ENCODE assay signal across 2 cellular contexts in the genomic region with DNA sequence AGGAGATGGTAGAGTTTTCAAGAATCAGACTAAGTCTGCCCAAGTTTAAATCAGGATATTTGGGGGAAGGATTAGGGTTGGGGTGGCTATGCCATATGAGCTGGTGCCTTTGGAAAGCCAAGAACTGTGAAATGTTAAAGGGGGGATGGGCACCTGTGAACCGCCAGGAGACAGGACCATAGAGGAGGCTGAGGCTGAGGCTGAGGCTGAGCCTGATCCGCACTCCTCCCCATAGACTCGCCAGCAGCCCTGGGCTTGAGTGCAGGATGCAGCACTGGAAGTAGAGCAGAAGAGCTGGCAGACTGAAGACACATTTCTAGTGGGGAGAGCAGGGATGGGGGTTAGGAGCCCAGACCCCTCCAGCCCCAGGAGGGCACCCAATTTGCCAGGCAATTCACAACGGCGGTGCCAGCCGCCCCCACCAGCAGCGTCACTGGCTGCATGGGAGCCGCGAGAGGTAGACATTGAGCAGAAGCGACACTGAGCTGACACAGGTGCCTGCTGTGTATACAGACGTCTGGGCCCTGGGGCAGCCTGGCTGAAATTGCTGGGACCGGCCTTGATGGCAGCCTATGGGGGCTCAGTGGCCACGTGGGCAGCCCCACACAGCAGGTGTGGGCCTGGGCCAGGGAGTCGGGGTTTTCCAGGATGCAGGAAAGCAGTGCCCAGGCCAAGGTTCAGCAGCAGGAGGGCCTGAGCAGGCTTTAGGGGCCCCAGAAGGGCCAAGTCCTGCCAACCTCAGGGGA.
TF ChIP-seq lines count a peak whose summit lies in the region.

No MANE protein-coding gene starts in this region.

TF ChIP-seq in HepG2, 621 proteins besides CTCF, POLR2A, EP300 and RAD21:
- TF ChIP-seq HNRNPL (IDR thresholded peaks at IDR 0.05; ENCODE audit: low read depth, low read length) = 0 out of 2 replicates have a peak, but pooled peaks have one; percentile 17
- TF ChIP-seq, protein P1, sequence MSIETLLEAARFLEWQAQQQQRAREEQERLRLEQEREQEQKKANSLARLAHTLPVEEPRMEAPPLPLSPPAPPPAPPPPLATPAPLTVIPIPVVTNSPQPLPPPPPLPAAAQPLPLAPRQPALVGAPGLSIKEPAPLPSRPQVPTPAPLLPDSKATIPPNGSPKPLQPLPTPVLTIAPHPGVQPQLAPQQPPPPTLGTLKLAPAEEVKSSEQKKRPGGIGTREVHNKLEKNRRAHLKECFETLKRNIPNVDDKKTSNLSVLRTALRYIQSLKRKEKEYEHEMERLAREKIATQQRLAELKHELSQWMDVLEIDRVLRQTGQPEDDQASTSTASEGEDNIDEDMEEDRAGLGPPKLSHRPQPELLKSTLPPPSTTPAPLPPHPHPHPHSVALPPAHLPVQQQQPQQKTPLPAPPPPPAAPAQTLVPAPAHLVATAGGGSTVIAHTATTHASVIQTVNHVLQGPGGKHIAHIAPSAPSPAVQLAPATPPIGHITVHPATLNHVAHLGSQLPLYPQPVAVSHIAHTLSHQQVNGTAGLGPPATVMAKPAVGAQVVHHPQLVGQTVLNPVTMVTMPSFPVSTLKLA (IDR thresholded peaks at IDR 0.05) = peak; percentile 43; the same call in 1 of the 2 replicates
- TF ChIP-seq, protein P2, sequence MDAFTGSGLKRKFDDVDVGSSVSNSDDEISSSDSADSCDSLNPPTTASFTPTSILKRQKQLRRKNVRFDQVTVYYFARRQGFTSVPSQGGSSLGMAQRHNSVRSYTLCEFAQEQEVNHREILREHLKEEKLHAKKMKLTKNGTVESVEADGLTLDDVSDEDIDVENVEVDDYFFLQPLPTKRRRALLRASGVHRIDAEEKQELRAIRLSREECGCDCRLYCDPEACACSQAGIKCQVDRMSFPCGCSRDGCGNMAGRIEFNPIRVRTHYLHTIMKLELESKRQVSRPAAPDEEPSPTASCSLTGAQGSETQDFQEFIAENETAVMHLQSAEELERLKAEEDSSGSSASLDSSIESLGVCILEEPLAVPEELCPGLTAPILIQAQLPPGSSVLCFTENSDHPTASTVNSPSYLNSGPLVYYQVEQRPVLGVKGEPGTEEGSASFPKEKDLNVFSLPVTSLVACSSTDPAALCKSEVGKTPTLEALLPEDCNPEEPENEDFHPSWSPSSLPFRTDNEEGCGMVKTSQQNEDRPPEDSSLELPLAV (CRISPR knock-in tag; conservative IDR thresholded peaks at IDR 0.05; ENCODE audit: low read depth) = no peak
- TF ChIP-seq, protein P3, sequence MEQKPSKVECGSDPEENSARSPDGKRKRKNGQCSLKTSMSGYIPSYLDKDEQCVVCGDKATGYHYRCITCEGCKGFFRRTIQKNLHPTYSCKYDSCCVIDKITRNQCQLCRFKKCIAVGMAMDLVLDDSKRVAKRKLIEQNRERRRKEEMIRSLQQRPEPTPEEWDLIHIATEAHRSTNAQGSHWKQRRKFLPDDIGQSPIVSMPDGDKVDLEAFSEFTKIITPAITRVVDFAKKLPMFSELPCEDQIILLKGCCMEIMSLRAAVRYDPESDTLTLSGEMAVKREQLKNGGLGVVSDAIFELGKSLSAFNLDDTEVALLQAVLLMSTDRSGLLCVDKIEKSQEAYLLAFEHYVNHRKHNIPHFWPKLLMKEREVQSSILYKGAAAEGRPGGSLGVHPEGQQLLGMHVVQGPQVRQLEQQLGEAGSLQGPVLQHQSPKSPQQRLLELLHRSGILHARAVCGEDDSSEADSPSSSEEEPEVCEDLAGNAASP (CRISPR knock-in tag; IDR thresholded peaks at IDR 0.05; ENCODE audit: borderline replicate concordance) = no peak
- TF ChIP-seq AGO2 (optimal IDR thresholded peaks at IDR 0.05; ENCODE audit: low read depth, low read length) = peak; percentile 19

TF ChIP-seq in HEK293T, 16 proteins besides CTCF, POLR2A, EP300 and RAD21:
- TF ChIP-seq SP1 (IDR thresholded peaks at IDR 0.05) (no peak), TARDBP (IDR thresholded peaks at IDR 0.05) (no peak), NFRKB (IDR thresholded peaks at IDR 0.05) (no peak), BHLHE40 (IDR thresholded peaks at IDR 0.05; ENCODE audit: borderline replicate concordance) (no peak), FOXA1 (IDR thresholded peaks at IDR 0.05) (no peak), FOXM1 (IDR thresholded peaks at IDR 0.05; ENCODE audit: borderline replicate concordance) (no peak), ARNT (IDR thresholded peaks at IDR 0.05) (no peak), ELF4 (IDR thresholded peaks at IDR 0.05) (no peak), SUZ12 (IDR thresholded peaks at IDR 0.05) (no peak), CTBP1 (IDR thresholded peaks at IDR 0.05; ENCODE audit: borderline replicate concordance) (no peak), HDGF (IDR thresholded peaks at IDR 0.05; ENCODE audit: borderline replicate concordance) (no peak)
